ENCODE assay signal across 18 cellular contexts in genomic region chr3:69328103-69328755, GRCh38. TPM values are rescaled to one million over a fixed set of nuclear protein-coding genes. Genes with fewer than 3 reads are reported as not detected.
A peak's percentile ranks its signal among the peaks of the same experiment; 100 is the strongest.
DNase-seq lines count a peak whose midpoint lies in the region; ATAC-seq lines count a peak whose summit lies in the region.
"Had no signal": no experiment of that assay in that cellular context is flagged by ENCODE, and none has a peak within 500 bp of the region (broad histone marks: within the 10 kb centered on the region; RNA-seq: fewer than 3 reads in every experiment).

No MANE protein-coding gene starts in this region.

- peaks cover 0 to 9% of the 10 kb centered on the region in 2 donors for H3K9me3 Mint-ChIP-seq in activated naive CD4-positive, alpha-beta T cell treated with anti-CD3 and anti-CD28 coated beads, Interleukin-2, amount 50 U/mL, for 72 hours
- no peaks in the 10 kb centered on the region for H3K9me3 Mint-ChIP-seq in activated naive CD4-positive, alpha-beta T cell treated with anti-CD3 and anti-CD28 coated beads for 36 hours
- no peaks in the 10 kb centered on the region for H3K9me3 Mint-ChIP-seq in immature natural killer cell
- H3K9me3 Mint-ChIP-seq: activated B cell treated with CpG ODN at 0.5 μM for 24 hours, HFFc6 had no signal

- intact Hi-C loops in activated naive CD4-positive, alpha-beta T cell treated with anti-CD3 and anti-CD28 coated beads for 36 hours (cut with micrococcal nuclease), result loop anchor here (5.0 kb wide), 1 partner anchor 619 kb away; no protein-coding TSS in a partner anchor

- peaks cover 40% of the 10 kb centered on the region for H3K4me1 Mint-ChIP-seq in activated naive CD4-positive, alpha-beta T cell treated with anti-CD3 and anti-CD28 coated beads for 36 hours (ENCODE audit: low read depth)
- H3K4me1 Mint-ChIP-seq in T-helper 17 cell (peaks cover 14% of the 10 kb centered on the region), immature natural killer cell (peaks cover 35 to 50% of the 10 kb centered on the region in 2 donors)

- no peak overlapping the region for H3K4me3 Mint-ChIP-seq in activated naive CD4-positive, alpha-beta T cell treated with anti-CD3 and anti-CD28 coated beads for 36 hours
- no peak overlapping the region for H3K4me3 Mint-ChIP-seq in T-helper 17 cell
- peak overlapping the region; percentile 56 to 76 (median 64) for H3K4me3 Mint-ChIP-seq in immature natural killer cell

- no peaks in the 10 kb centered on the region for H3K9me3 ChIP-seq in T-helper 17 cell (ENCODE audit: control insufficient read depth, low read length, poor library complexity, severe bottlenecking)
- H3K9me3 ChIP-seq: ascending aorta, colonic mucosa, Peyer's patch had no signal

- DNase-seq in activated naive CD4-positive, alpha-beta T cell treated with anti-CD3 and anti-CD28 coated beads, Interleukin-2, amount 50 U/mL, for 72 hours (ENCODE audit: low spot score in 2 of 2), result no peak
- no peak for DNase-seq in activated naive CD4-positive, alpha-beta T cell treated with anti-CD3 and anti-CD28 coated beads for 36 hours
- DNase-seq in T-helper 17 cell (no peak), immature natural killer cell (no peak), middle frontal gyrus (ENCODE audit: extremely low spot score, low spot score) (no peak), GM03348 (ENCODE audit: low spot score) (no peak), NCI-H748 treated with DMSO at 0.1 percent for 48 hours (lab: John Stamatoyannopoulos, UW) (no peak)
- DNase-seq: activated B cell treated with CpG ODN at 0.5 μM for 24 hours; activated T-cell treated with anti-CD3 and anti-CD28 coated beads for 4 hours; colonic mucosa; HFFc6; IMR-90; NCI-H2107; NCI-H774; Peyer's patch; stimulated activated naive CD4-positive, alpha-beta T cell treated with Interleukin-2 at 50 U/mL for 16 hours had no signal

- peaks cover 0 to 9% of the 10 kb centered on the region in 2 donors for H3K36me3 Mint-ChIP-seq in activated naive CD4-positive, alpha-beta T cell treated with anti-CD3 and anti-CD28 coated beads, Interleukin-2, amount 50 U/mL, for 72 hours
- no peaks in the 10 kb centered on the region for H3K36me3 Mint-ChIP-seq in activated naive CD4-positive, alpha-beta T cell treated with anti-CD3 and anti-CD28 coated beads for 36 hours (ENCODE audit: low read depth)
- no peaks in the 10 kb centered on the region for H3K36me3 Mint-ChIP-seq in T-helper 17 cell (ENCODE audit: low read depth)
- H3K36me3 Mint-ChIP-seq in immature natural killer cell, result no peaks in the 10 kb centered on the region

- H3K27ac ChIP-seq in temporal lobe (ENCODE audit: low read depth, low read length), result peak overlapping the region; percentile 38
- H3K27ac ChIP-seq: colonic mucosa had no signal

- CTCF ChIA-PET in activated naive CD4-positive, alpha-beta T cell treated with anti-CD3 and anti-CD28 coated beads for 36 hours (lab: Charles Lee), result interaction anchor here (1.9 kb wide), 1 partner anchor 82 kb away, joined by 11 read pairs; no protein-coding TSS in a partner anchor

- H3K27me3 Mint-ChIP-seq in activated naive CD4-positive, alpha-beta T cell treated with anti-CD3 and anti-CD28 coated beads for 36 hours (ENCODE audit: low read depth), result no peaks in the 10 kb centered on the region
- peaks cover 4% of the 10 kb centered on the region for H3K27me3 Mint-ChIP-seq in T-helper 17 cell
- H3K27me3 Mint-ChIP-seq in immature natural killer cell (ENCODE audit: low read depth in 3 of 3), result peaks cover 0 to 6% (median 2%) of the 10 kb centered on the region in 3 donors

- peak in 1 of 2 donors; percentile 57 for ATAC-seq in activated naive CD4-positive, alpha-beta T cell treated with anti-CD3 and anti-CD28 coated beads, Interleukin-2, amount 50 U/mL, for 72 hours
- ATAC-seq in T-helper 17 cell, result no peak

- H3K27ac Mint-ChIP-seq in activated naive CD4-positive, alpha-beta T cell treated with anti-CD3 and anti-CD28 coated beads, Interleukin-2, amount 50 U/mL, for 72 hours, result peak overlapping the region; percentile 83 to 89
- H3K27ac Mint-ChIP-seq in activated naive CD4-positive, alpha-beta T cell treated with anti-CD3 and anti-CD28 coated beads for 36 hours, result no peak overlapping the region
- H3K27ac Mint-ChIP-seq in T-helper 17 cell, result peak overlapping the region; percentile 86
- H3K27ac Mint-ChIP-seq in immature natural killer cell, result peak overlapping the region in 4 of 6 donors; percentile 3 to 87 (median 63)
- H3K27ac Mint-ChIP-seq: activated B cell treated with CpG ODN at 0.5 μM for 24 hours, HFFc6 had no signal

RNA-seq across cellular contexts. Expression of gene FRMD4B, which starts 57.7 kb away (rescaled TPM):
- 10 to 100 TPM in 1 of 2 donors, 1 to 10 TPM in 1; 1.7 to 34.5 TPM for total RNA-seq in activated naive CD4-positive, alpha-beta T cell treated with anti-CD3 and anti-CD28 coated beads, Interleukin-2, amount 50 U/mL, for 72 hours
- 10 to 100 TPM; 11.9 to 12.1 TPM for total RNA-seq in activated naive CD4-positive, alpha-beta T cell treated with anti-CD3 and anti-CD28 coated beads for 36 hours
- total RNA-seq in T-helper 17 cell, result 10 to 100 TPM; 25.6 to 36.6 TPM
- polyA plus RNA-seq in immature natural killer cell, result 10 to 100 TPM in 1 of 3 donors, 1 to 10 TPM in 2; 1.3 to 16.1 (median 5.4) TPM
- total RNA-seq in temporal lobe, result 49.9 TPM
- total RNA-seq: activated B cell treated with CpG ODN at 0.5 μM for 24 hours had no signal

Comparison
In these comparisons a context has a peak if more than half of its experiments do, and no peak if none do; other contexts are left out.
1. H3K4me3 Mint-ChIP-seq: peak in immature natural killer cell (5 of 5); none in activated naive CD4-positive, alpha-beta T cell treated with anti-CD3 and anti-CD28 coated beads for 36 hours (single experiment) and T-helper 17 cell (single experiment).